Comparison of ENCODE assay signal across 8 cellular contexts in genomic region chr9:133184971-133185370, GRCh38. TPM values are rescaled to one million over a fixed set of nuclear protein-coding genes. Genes with fewer than 3 reads are reported as not detected.
DNase-seq lines count a peak whose midpoint lies in the region; ATAC-seq, FAIRE-seq and TF ChIP-seq lines count a peak whose summit lies in the region.

No MANE protein-coding gene starts in this region.

- H3K9me3 Mint-ChIP-seq in endothelial cell (ENCODE audit: unreplicated experiment), result no peaks in the 10 kb centered on the region

- H3K4me1 Mint-ChIP-seq in T-helper 17 cell (peaks cover 10% of the 10 kb centered on the region), endothelial cell (ENCODE audit: unreplicated experiment) (no peaks in the 10 kb centered on the region)

- FAIRE-seq in A549 (lab: Jason Lieb, UNC) (peak; percentile 59), urothelium cell line (lab: Jason Lieb, UNC) (no peak)

- WGBS in A549 (ENCODE audit: missing lambda C conversion rate), result 4% methylated on average over 7 of the region's 8 CpGs

- 0 out of 3 replicates have a peak, but pooled peaks cover 3% of the 10 kb centered on the region for H3K4me1 ChIP-seq in A549

- TF ChIP-seq EP300 in A549 (IDR thresholded peaks at IDR 0.05), result no peak

- DNase-seq in A549 (ENCODE audit: low read depth in 1 of 2, low spot score in 1 of 2) (peak; percentile 71 to 76), GM04503 (ENCODE audit: low read depth) (peak; percentile 56), NCI-H1694 treated with DMSO at 0.1 percent for 48 hours (lab: John Stamatoyannopoulos, UW) (peak; percentile 65), T-helper 17 cell (no peak), endothelial cell (ENCODE audit: low spot score) (peak; percentile 33), middle frontal gyrus (ENCODE audit: extremely low spot score, low spot score) (peak; percentile 73), urothelium cell line (ENCODE audit: low spot score) (peak; percentile 70)

- peak overlapping the region; percentile 28 for H3K4me2 ChIP-seq in A549

- H3K27ac Mint-ChIP-seq in T-helper 17 cell, result peak overlapping the region; percentile 19
- H3K27ac Mint-ChIP-seq in endothelial cell (ENCODE audit: unreplicated experiment), result peak overlapping the region; percentile 7

- no peak overlapping the region for H3K27ac ChIP-seq in A549

- H3K27me3 Mint-ChIP-seq in T-helper 17 cell (peaks cover 50% of the 10 kb centered on the region), endothelial cell (ENCODE audit: unreplicated experiment) (peaks cover 5% of the 10 kb centered on the region)

- peak; percentile 64 to 72 for TF ChIP-seq RAD21 in A549 (conservative IDR thresholded peaks at IDR 0.05 in 1 of 2, IDR thresholded peaks at IDR 0.05 in 1 of 2)

- H3K9me3 ChIP-seq in A549 (no peaks in the 10 kb centered on the region), T-helper 17 cell (ENCODE audit: control insufficient read depth, low read length, poor library complexity, severe bottlenecking) (no peaks in the 10 kb centered on the region)

- ATAC-seq in A549 (peak; percentile 75 to 82), T-helper 17 cell (peak; percentile 57), GM21717 (IDR thresholded peaks at IDR 0.05; ENCODE audit: unreplicated experiment) (no peak)

- TF ChIP-seq CTCF in A549 (IDR thresholded peaks at IDR 0.05) (peak; percentile 58), endothelial cell (IDR thresholded peaks at IDR 0.05; ENCODE audit: unreplicated experiment) (peak; percentile 60)

- no peak for TF ChIP-seq POLR2A in A549 (IDR thresholded peaks at IDR 0.05; ENCODE audit: low read length)

- peak overlapping the region; percentile 12 for H3K4me3 Mint-ChIP-seq in T-helper 17 cell
- H3K4me3 Mint-ChIP-seq in endothelial cell (ENCODE audit: unreplicated experiment), result no peak overlapping the region

- CTCF ChIA-PET in A549 (lab: Yijun Ruan, JAX), result interaction anchor here (0.6 to 5.6 kb wide), 31 partner anchors 9 to 311 kb away, joined by 3 to 89 read pairs (median 5); partner anchors contain the start of genes SURF1 and SURF2

- H3K36me3 Mint-ChIP-seq in T-helper 17 cell (ENCODE audit: low read depth) (peaks cover 3% of the 10 kb centered on the region), endothelial cell (ENCODE audit: low read depth, unreplicated experiment) (no peaks in the 10 kb centered on the region)

- POLR2A ChIA-PET in A549 (lab: Yijun Ruan, JAX), result no interaction called here

- H3K4me3 ChIP-seq in A549, result no peak overlapping the region

TF ChIP-seq in A549, 52 proteins besides CTCF, POLR2A, EP300 and RAD21:
- TF ChIP-seq HMGXB4 (CRISPR knock-in tag; IDR thresholded peaks at IDR 0.05; ENCODE audit: borderline replicate concordance), result no peak
- no peak for TF ChIP-seq GATA3 (IDR thresholded peaks at IDR 0.05; ENCODE audit: borderline replicate concordance)
- TF ChIP-seq ZC3H11A (IDR thresholded peaks at IDR 0.05), result no peak
- no peak for TF ChIP-seq HOXB5 (CRISPR knock-in tag; IDR thresholded peaks at IDR 0.05)
- TF ChIP-seq FOXS1 (CRISPR knock-in tag; IDR thresholded peaks at IDR 0.05), result no peak
- TF ChIP-seq SMC3 (IDR thresholded peaks at IDR 0.05), result peak; percentile 42; the same call in 1 of the 3 replicates
- no peak for TF ChIP-seq SREBF2 (IDR thresholded peaks at IDR 0.05)
- no peak for TF ChIP-seq MYC (IDR thresholded peaks at IDR 0.05; ENCODE audit: borderline replicate concordance, low read length)
- no peak for TF ChIP-seq RCOR1 (IDR thresholded peaks at IDR 0.05; ENCODE audit: low read depth, low read length)

RNA-seq across cellular contexts. Expression of gene GBGT1, which starts 21.3 kb away (rescaled TPM):
- polyA plus RNA-seq in A549 (2011; rRNA removed) (1.7 and 2.7 TPM in 2 replicates), A549 (2017; fragmentation: RNase III; extraction: RNeasy Plus Mini Kit Qiagen cat#74134 plus additional on column Dnase treatment) (1.5 to 2.6 TPM (median 2.4 TPM) in 3 replicates)
- polyA plus RNA-seq in A549 (2012; cell fraction: cytosol; rRNA removed), result 1.9 and 3.0 TPM in 2 replicates
- 5.4 and 6.3 TPM in 2 replicates for polyA plus RNA-seq in A549 (2012; cell fraction: nucleus; rRNA removed)
- polyA minus RNA-seq in A549 (2011; rRNA and poly(A)+ RNA removed), result 4.3 and 4.9 TPM in 2 replicates
- total RNA-seq in T-helper 17 cell (1 to 10 TPM; 2.2 to 2.3 TPM), endothelial cell (ENCODE audit: unreplicated experiment) (98.4 TPM)

RNA-seq across cellular contexts. Expression of gene OBP2B, which starts 24.1 kb away (rescaled TPM):
- polyA plus RNA-seq in A549 (2011; rRNA removed), result not detected in 2 replicates
- polyA plus RNA-seq in A549 (2012; cell fraction: cytosol; rRNA removed), result not detected in 2 replicates
- not detected in 2 replicates for polyA plus RNA-seq in A549 (2012; cell fraction: nucleus; rRNA removed)
- not detected in 3 replicates for polyA plus RNA-seq in A549 (2017; fragmentation: RNase III; extraction: RNeasy Plus Mini Kit Qiagen cat#74134 plus additional on column Dnase treatment)
- polyA minus RNA-seq in A549 (2011; rRNA and poly(A)+ RNA removed), result not detected in 2 replicates
- not detected for total RNA-seq in T-helper 17 cell
- total RNA-seq in endothelial cell (ENCODE audit: unreplicated experiment), result not detected

Comparison
In these comparisons a context has a peak if more than half of its experiments do, and no peak if none do; other contexts are left out.
1. DNase-seq: peak in A549 (2 of 2), GM04503 (single experiment), NCI-H1694 treated with DMSO at 0.1 percent for 48 hours (single experiment), endothelial cell (single experiment), middle frontal gyrus (single experiment) and urothelium cell line (single experiment); none in T-helper 17 cell (0 of 3).
2. RNA of gene GBGT1, which starts 21.3 kb away (total RNA-seq): 98.4 TPM in endothelial cell (single experiment); 2.2 to 2.3 TPM in T-helper 17 cell; every median in the first group is over 10 times any median in the second.